In genomic region chr11:6622261-6623171, GRCh38 we compare ENCODE assay signal across 21 cellular contexts. TPM values are rescaled to one million over a fixed set of nuclear protein-coding genes. Genes with fewer than 3 reads are reported as not detected.
DNase-seq lines count a peak whose midpoint lies in the region; ATAC-seq and TF ChIP-seq lines count a peak whose summit lies in the region.
"Had no signal": no experiment of that assay in that cellular context is flagged by ENCODE, and none has a peak within 500 bp of the region (broad histone marks: within the 10 kb centered on the region; RNA-seq: fewer than 3 reads in every experiment).

No MANE protein-coding gene starts in this region.

- H3K9me2 ChIP-seq in OCI-LY7 (ENCODE audit: insufficient read depth, low read length) = no peaks in the 10 kb centered on the region

- no peak for TF ChIP-seq CTCF in OCI-LY7 (conservative IDR thresholded peaks at IDR 0.05; ENCODE audit: low read length)

- H3K36me3 Mint-ChIP-seq in activated T-helper 17 cell treated with anti-CD3 and anti-CD28 coated beads, Interleukin-2, amount 50 U/mL, for 72 hours (ENCODE audit: low read depth) = no peaks in the 10 kb centered on the region
- H3K36me3 Mint-ChIP-seq: activated naive CD8-positive, alpha-beta T cell; immature natural killer cell had no signal

- peak overlapping the region in 6 of 11 experiments; percentile 12 to 54 (median 30); a peak in 10 of 22 replicates for H3K4me2 ChIP-seq in BLaER1 treated with 17β-estradiol and CSF1 and Interleukin-3, amounts not matched to agents 10 nM and 100 nM
- H3K4me2 ChIP-seq in OCI-LY7 (ENCODE audit: low read length) = no peak overlapping the region

- peaks cover 23 to 45% (median 31%) of the 10 kb centered on the region in 10 experiments for H3K4me1 ChIP-seq in BLaER1 treated with 17β-estradiol and CSF1 and Interleukin-3, amounts not matched to agents 10 nM and 100 nM
- peaks cover 32% of the 10 kb centered on the region for H3K4me1 ChIP-seq in OCI-LY7 (ENCODE audit: insufficient read depth, low read length, poor library complexity, severe bottlenecking)

- no TSS peak for BruUV-seq in OCI-LY7 (replicated peaks; lab: Mats Ljungman, UMichigan)

- CTCF ChIA-PET in OCI-LY7 (lab: Charles Lee; ENCODE audit: unreplicated experiment) = interaction anchor here (0.6 to 2.0 kb wide), 2 partner anchors 11 to 150 kb away, joined by 3 to 8 read pairs; partner anchors contain the start of gene TAF10

- H3K27me3 Mint-ChIP-seq in activated T-helper 17 cell treated with anti-CD3 and anti-CD28 coated beads, Interleukin-2, amount 50 U/mL, for 72 hours = no peaks in the 10 kb centered on the region
- H3K27me3 Mint-ChIP-seq: activated CD4-positive, alpha-beta T cell treated with anti-CD3 and anti-CD28 coated beads, Interleukin-2, amount 10 ng/mL, durations not matched to agents 24 days and 14 days; activated naive CD8-positive, alpha-beta T cell had no signal

- H3K36me3 ChIP-seq in BLaER1 treated with 17β-estradiol and CSF1 and Interleukin-3, amounts not matched to agents 10 nM and 100 nM = peaks cover 9 to 50% (median 33%) of the 10 kb centered on the region in 11 experiments; a peak in 21 of 22 replicates
- no peaks in the 10 kb centered on the region for H3K36me3 ChIP-seq in OCI-LY7 (ENCODE audit: insufficient read depth, low read length)

- intact Hi-C loops in OCI-LY7 (cut with micrococcal nuclease; ENCODE audit: unreplicated experiment) = no loop called here

- peak overlapping the region in 1 of 11 experiments; percentile 9; a peak in 2 of 22 replicates for H3K27ac ChIP-seq in BLaER1 treated with 17β-estradiol and CSF1 and Interleukin-3, amounts not matched to agents 10 nM and 100 nM
- H3K27ac ChIP-seq in OCI-LY7 (ENCODE audit: low read depth, low read length, poor library complexity, severe bottlenecking) = no peak overlapping the region
- H3K27ac ChIP-seq: ascending aorta, dorsolateral prefrontal cortex, SK-N-MC had no signal

- H2AFZ ChIP-seq in OCI-LY7 (ENCODE audit: low read length) = no peak overlapping the region

- peaks cover 0 to 6% (median 0%) of the 10 kb centered on the region in 11 experiments; a peak in 6 of 22 replicates for H4K20me1 ChIP-seq in BLaER1 treated with 17β-estradiol and CSF1 and Interleukin-3, amounts not matched to agents 10 nM and 100 nM
- no peaks in the 10 kb centered on the region for H4K20me1 ChIP-seq in OCI-LY7 (ENCODE audit: insufficient read depth, low read length)

- peaks cover 2% of the 10 kb centered on the region for H3K4me1 Mint-ChIP-seq in activated T-helper 17 cell treated with anti-CD3 and anti-CD28 coated beads, Interleukin-2, amount 50 U/mL, for 72 hours

- no peak overlapping the region for H3K4me3 ChIP-seq in BLaER1 treated with 17β-estradiol and CSF1 and Interleukin-3, amounts not matched to agents 10 nM and 100 nM
- H3K4me3 ChIP-seq in OCI-LY7 (ENCODE audit: low read depth, low read length, poor library complexity, severe bottlenecking) = no peak overlapping the region
- H3K4me3 ChIP-seq: ascending aorta, dorsolateral prefrontal cortex, SK-N-MC had no signal

- POLR2A ChIA-PET in OCI-LY7 (lab: Charles Lee) = interaction anchor here (0.6 to 1.1 kb wide), 2 partner anchors 58 to 150 kb away, joined by 3 to 4 read pairs; no protein-coding TSS in a partner anchor

- H3K4me3 Mint-ChIP-seq in activated T-helper 17 cell treated with anti-CD3 and anti-CD28 coated beads, Interleukin-2, amount 50 U/mL, for 72 hours = no peak overlapping the region
- H3K4me3 Mint-ChIP-seq: activated CD4-positive, alpha-beta T cell treated with anti-CD3 and anti-CD28 coated beads, Interleukin-2, amount 10 ng/mL, durations not matched to agents 24 days and 14 days; activated naive CD8-positive, alpha-beta T cell; activated T-cell treated with anti-CD3 and anti-CD28 coated beads, Interleukin-2, amount 50 U/mL, for 72 hours; CD8-positive, alpha-beta T cell; HFFc6; immature natural killer cell had no signal

- H3K9me3 Mint-ChIP-seq in activated T-helper 17 cell treated with anti-CD3 and anti-CD28 coated beads, Interleukin-2, amount 50 U/mL, for 72 hours = no peaks in the 10 kb centered on the region
- H3K9me3 Mint-ChIP-seq: activated CD4-positive, alpha-beta T cell treated with anti-CD3 and anti-CD28 coated beads, Interleukin-2, amount 10 ng/mL, durations not matched to agents 24 days and 14 days; activated T-cell treated with anti-CD3 and anti-CD28 coated beads, Interleukin-2, amount 50 U/mL, for 72 hours; CD8-positive, alpha-beta T cell; HFFc6; immature natural killer cell had no signal

- H3K9me3 ChIP-seq in BLaER1 treated with 17β-estradiol and CSF1 and Interleukin-3, amounts not matched to agents 10 nM and 100 nM (replicated peaks in 1 of 11) = no peaks in the 10 kb centered on the region
- H3K9me3 ChIP-seq in OCI-LY7 (ENCODE audit: low read length) = no peaks in the 10 kb centered on the region
- H3K9me3 ChIP-seq: ascending aorta had no signal

- no peak for ATAC-seq in activated T-helper 17 cell treated with anti-CD3 and anti-CD28 coated beads, Interleukin-2, amount 50 U/mL, for 72 hours (replicated peaks)
- ATAC-seq: activated T-cell treated with anti-CD3 and anti-CD28 coated beads, Interleukin-2, amount 50 U/mL, for 72 hours; CD8-positive, alpha-beta T cell had no signal

- no peak overlapping the region; a peak in 1 of 22 replicates for H3K9ac ChIP-seq in BLaER1 treated with 17β-estradiol and CSF1 and Interleukin-3, amounts not matched to agents 10 nM and 100 nM

- H3K27me3 ChIP-seq in BLaER1 treated with 17β-estradiol and CSF1 and Interleukin-3, amounts not matched to agents 10 nM and 100 nM = no peaks in the 10 kb centered on the region
- H3K27me3 ChIP-seq: ascending aorta, dorsolateral prefrontal cortex had no signal

- H3K79me2 ChIP-seq in OCI-LY7 (ENCODE audit: insufficient read depth, low read depth, low read length) = no peaks in the 10 kb centered on the region; the same call in 1 of the 2 replicates

- H3K27ac Mint-ChIP-seq in activated T-helper 17 cell treated with anti-CD3 and anti-CD28 coated beads, Interleukin-2, amount 50 U/mL, for 72 hours = no peak overlapping the region
- H3K27ac Mint-ChIP-seq: activated CD4-positive, alpha-beta T cell treated with anti-CD3 and anti-CD28 coated beads, Interleukin-2, amount 10 ng/mL, durations not matched to agents 24 days and 14 days; activated naive CD8-positive, alpha-beta T cell; activated T-cell treated with anti-CD3 and anti-CD28 coated beads, Interleukin-2, amount 50 U/mL, for 72 hours; CD8-positive, alpha-beta T cell; HFFc6; immature natural killer cell had no signal

- DNase-seq in DMS53 (lab: John Stamatoyannopoulos, UW) (peak; percentile 97), OCI-LY7 (ENCODE audit: low spot score) (peak; percentile 61), lung microvascular endothelial cell (ENCODE audit: low read depth in 2 of 2) (peak; percentile 45 to 72), NCI-H1436 treated with DMSO at 0.1 percent for 48 hours (lab: John Stamatoyannopoulos, UW) (no peak), NCI-H526 treated with DMSO at 0.1 percent for 48 hours (lab: John Stamatoyannopoulos, UW) (no peak)
- DNase-seq: activated CD4-positive, alpha-beta T cell treated with anti-CD3 and anti-CD28 coated beads, Interleukin-2, amount 10 ng/mL, durations not matched to agents 24 days and 14 days; activated T-cell treated with anti-CD3 and anti-CD28 coated beads, Interleukin-2, amount 50 U/mL, for 72 hours; CD8-positive, alpha-beta T cell; central memory CD4-positive, alpha-beta T cell; dorsolateral prefrontal cortex; HFFc6; immature natural killer cell; NCI-H1105; small intestine; stimulated activated naive CD4-positive, alpha-beta T cell treated with Interleukin-2 at 50 U/mL for 16 hours; T-helper 2 cell had no signal

RNA-seq across cellular contexts. Expression of gene TPP1, which starts 3.3 kb away (rescaled TPM):
- 11.9 and 16.6 TPM in 2 replicates for total RNA-seq in OCI-LY7 (2014; rRNA removed; shearing (Covaris generic))
- total RNA-seq in OCI-LY7 (2022) (41.1 and 45.4 TPM in 2 replicates), lung microvascular endothelial cell (61.2 and 69.2 TPM in 2 replicates)
- 100 to 1,000 TPM in 1 of 2 donors, 10 to 100 TPM in 1; 75.7 to 172 TPM for total RNA-seq in activated T-helper 17 cell treated with anti-CD3 and anti-CD28 coated beads, Interleukin-2, amount 50 U/mL, for 72 hours

RNA-seq across cellular contexts. Expression of gene TAF10, which starts 10.5 kb away (rescaled TPM):
- 97.0 and 117 TPM in 2 replicates for total RNA-seq in OCI-LY7 (2014; rRNA removed; shearing (Covaris generic))
- total RNA-seq in OCI-LY7 (2022) = 139 and 146 TPM in 2 replicates
- 27.7 and 34.1 TPM in 2 replicates for total RNA-seq in lung microvascular endothelial cell
- 100 to 1,000 TPM in 1 of 2 donors, 10 to 100 TPM in 1; 82.2 to 106 TPM for total RNA-seq in activated T-helper 17 cell treated with anti-CD3 and anti-CD28 coated beads, Interleukin-2, amount 50 U/mL, for 72 hours

RNA-seq across cellular contexts. Expression of gene ILK, which starts 18.9 kb away (rescaled TPM):
- 52.0 and 64.8 TPM in 2 replicates for total RNA-seq in OCI-LY7 (2014; rRNA removed; shearing (Covaris generic))
- 80.3 and 88.2 TPM in 2 replicates for total RNA-seq in OCI-LY7 (2022)
- 95.9 and 109 TPM in 2 replicates for total RNA-seq in lung microvascular endothelial cell
- total RNA-seq in activated T-helper 17 cell treated with anti-CD3 and anti-CD28 coated beads, Interleukin-2, amount 50 U/mL, for 72 hours = 100 to 1,000 TPM in 1 of 2 donors, 10 to 100 TPM in 1; 85.0 to 113 TPM

RNA-seq across cellular contexts. Expression of gene RRP8, which starts 19.1 kb away (rescaled TPM):
- 26.4 and 29.4 TPM in 2 replicates for total RNA-seq in OCI-LY7 (2014; rRNA removed; shearing (Covaris generic))
- total RNA-seq in OCI-LY7 (2022) (25.0 and 33.6 TPM in 2 replicates), lung microvascular endothelial cell (6.1 and 10.3 TPM in 2 replicates)
- total RNA-seq in activated T-helper 17 cell treated with anti-CD3 and anti-CD28 coated beads, Interleukin-2, amount 50 U/mL, for 72 hours = 10 to 100 TPM; 27.2 to 31.9 TPM

RNA-seq across cellular contexts. Expression of gene DCHS1, which starts 33.1 kb away (rescaled TPM):
- 0.67 and 1.1 TPM in 2 replicates for total RNA-seq in OCI-LY7 (2014; rRNA removed; shearing (Covaris generic))
- 0.53 and 0.67 TPM in 2 replicates for total RNA-seq in OCI-LY7 (2022)
- total RNA-seq in lung microvascular endothelial cell = 28.3 and 46.2 TPM in 2 replicates
- total RNA-seq in activated T-helper 17 cell treated with anti-CD3 and anti-CD28 coated beads, Interleukin-2, amount 50 U/mL, for 72 hours = 1 to 10 TPM in 1 of 2 donors, under 1 TPM in 1; 0.26 to 1.5 TPM

Comparison
In these comparisons a context has a peak if more than half of its experiments do, and no peak if none do; other contexts are left out.
1. DNase-seq: peak in DMS53 (single experiment), OCI-LY7 (single experiment) and lung microvascular endothelial cell (2 of 2); none in NCI-H1436 treated with DMSO at 0.1 percent for 48 hours (single experiment) and NCI-H526 treated with DMSO at 0.1 percent for 48 hours (single experiment).